ENCODE assay signal across 30 cellular contexts in the genomic region with DNA sequence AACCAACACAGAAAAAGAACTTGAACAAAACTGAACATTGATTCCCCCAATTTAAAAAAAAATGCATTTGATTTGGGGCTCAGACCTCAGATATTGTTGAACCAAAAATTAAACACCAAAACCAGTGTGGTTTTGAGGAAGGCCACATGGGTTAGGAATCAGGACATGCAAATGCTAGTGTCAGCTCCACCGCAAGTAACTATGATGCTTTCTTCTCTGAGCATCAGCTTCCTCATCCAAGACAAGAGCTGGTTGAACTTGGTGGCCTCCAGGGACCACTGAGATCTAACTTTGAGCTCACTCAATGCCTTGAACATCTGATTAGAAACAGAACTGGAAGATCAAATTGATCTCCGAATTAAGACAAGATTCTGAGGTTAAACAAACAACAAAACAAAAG.
"Had no signal": no experiment of that assay in that cellular context is flagged by ENCODE, and none has a peak within 500 bp of the region (broad histone marks: within the 10 kb centered on the region; RNA-seq: fewer than 3 reads in every experiment).

No MANE protein-coding gene starts in this region.

- H3K4me2 ChIP-seq: hepatocyte had no signal

- H3K4me1 ChIP-seq: adrenal gland, body of pancreas, esophagus muscularis mucosa, foreskin keratinocyte, gastrocnemius medialis, heart left ventricle had no signal

- DNase-seq: activated CD4-positive, alpha-beta memory T cell treated with anti-CD3 and anti-CD28 coated beads for 36 hours; activated CD4-positive, alpha-beta T cell treated with anti-CD3 and anti-CD28 coated beads for 36 hours; activated CD4-positive, alpha-beta T cell treated with anti-CD3 and anti-CD28 coated beads, Interleukin-2, amount 10 ng/mL, durations not matched to agents 24 days and 14 days; activated CD4-positive, CD25-positive, alpha-beta regulatory T cell; activated CD4-positive, CD25-positive, alpha-beta regulatory T cell treated with anti-CD3 and anti-CD28 coated beads, Interleukin-2, amount 50 U/mL, for 72 hours; activated CD8-positive, alpha-beta memory T cell treated with anti-CD3 and anti-CD28 coated beads, Interleukin-2, amount 10 ng/mL, durations not matched to agents 7 days and 5 days; activated CD8-positive, alpha-beta memory T cell treated with anti-CD3 and anti-CD28 coated beads, Interleukin-2, amount 50 U/mL, for 4 hours; activated CD8-positive, alpha-beta T cell treated with anti-CD3 and anti-CD28 coated beads, Interleukin-2, amount 10 ng/mL, durations not matched to agents 7 days and 5 days; activated effector memory CD4-positive, alpha-beta T cell treated with anti-CD3 and anti-CD28 coated beads, Interleukin-2, amount 50 U/mL, for 16 hours; activated naive CD4-positive, alpha-beta T cell treated with anti-CD3 and anti-CD28 coated beads for 36 hours; activated naive CD8-positive, alpha-beta T cell treated with anti-CD3 and anti-CD28 coated beads for 36 hours; activated naive CD8-positive, alpha-beta T cell treated with anti-CD3 and anti-CD28 coated beads, Interleukin-2, amount 50 U/mL, for 24 hours; activated T-cell treated with anti-CD3 and anti-CD28 coated beads, Interleukin-2, amount 50 U/mL, for 1 hour; activated T-cell treated with anti-CD3 and anti-CD28 coated beads, Interleukin-2, amount 50 U/mL, for 48 hours; adrenal gland; amygdala; aorta; body of pancreas; caudate nucleus; cortex of kidney; dermis blood vessel endothelial cell; effector CD4-positive, alpha-beta T cell; effector memory CD8-positive, alpha-beta T cell; erythroblast; foreskin keratinocyte; gastrocnemius medialis; glutamatergic neuron; heart left ventricle had no signal

- H3K27ac ChIP-seq: adrenal gland, body of pancreas, esophagus muscularis mucosa, foreskin keratinocyte, gastrocnemius medialis, heart left ventricle, hepatocyte had no signal

- H3K27me3 ChIP-seq: adrenal gland, body of pancreas, esophagus muscularis mucosa, foreskin keratinocyte, gastrocnemius medialis, heart left ventricle had no signal

- ATAC-seq: activated CD4-positive, alpha-beta T cell treated with anti-CD3 and anti-CD28 coated beads for 36 hours; activated CD8-positive, alpha-beta memory T cell treated with anti-CD3 and anti-CD28 coated beads, Interleukin-2, amount 10 ng/mL, durations not matched to agents 7 days and 5 days; activated CD8-positive, alpha-beta T cell treated with anti-CD3 and anti-CD28 coated beads, Interleukin-2, amount 10 ng/mL, durations not matched to agents 7 days and 5 days; activated naive CD8-positive, alpha-beta T cell treated with anti-CD3 and anti-CD28 coated beads, Interleukin-2, amount 50 U/mL, for 24 hours; body of pancreas; effector memory CD8-positive, alpha-beta T cell; foreskin keratinocyte; gastrocnemius medialis; heart left ventricle had no signal

- H3K9me3 ChIP-seq: adrenal gland, body of pancreas, esophagus muscularis mucosa, gastrocnemius medialis, heart left ventricle had no signal

- H3K79me2 ChIP-seq: hepatocyte had no signal

- H3K36me3 ChIP-seq: adrenal gland, esophagus muscularis mucosa, gastrocnemius medialis, heart left ventricle had no signal

- H2AFZ ChIP-seq: hepatocyte had no signal

- H3K4me3 ChIP-seq: adrenal gland, body of pancreas, esophagus muscularis mucosa, gastrocnemius medialis, heart left ventricle, hepatocyte had no signal
